ENCODE assay signal across 1 cellular context in the genomic region with DNA sequence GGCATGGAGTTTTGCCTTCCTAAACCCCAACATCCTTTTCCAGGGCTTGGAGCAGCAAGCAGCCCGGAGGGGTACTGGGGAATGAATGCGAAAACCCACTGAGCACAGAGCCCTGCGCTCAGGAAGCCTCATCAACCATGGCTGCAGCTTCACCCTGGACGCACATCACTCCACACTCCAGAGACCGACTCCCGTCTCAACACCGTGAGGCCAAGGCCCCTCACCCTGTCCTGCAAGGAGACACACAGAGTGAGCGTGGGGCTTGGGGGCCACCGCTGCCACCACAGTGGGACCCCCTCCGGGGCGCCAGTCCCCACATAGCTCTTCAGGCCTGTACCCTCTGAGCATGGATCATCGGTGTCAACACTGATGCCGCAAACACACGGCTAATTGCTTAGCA.
TF ChIP-seq lines count a peak whose summit lies in the region.

No MANE protein-coding gene starts in this region.

TF ChIP-seq in neural cell, 6 proteins besides CTCF, POLR2A, EP300 and RAD21:
- TF ChIP-seq POLR2AphosphoS5 (IDR thresholded peaks at IDR 0.05) (peak; percentile 34), REST (IDR thresholded peaks at IDR 0.05; ENCODE audit: borderline replicate concordance) (no peak), EZH2 (IDR thresholded peaks at IDR 0.05; ENCODE audit: borderline replicate concordance, insufficient read depth, low read length, poor library complexity, severe bottlenecking) (no peak)
